In genomic region chr2:30095402-30095801, GRCh38 we compare ENCODE assay signal across 20 cellular contexts. TPM values are rescaled to one million over a fixed set of nuclear protein-coding genes. Genes with fewer than 3 reads are reported as not detected.
DNase-seq lines count a peak whose midpoint lies in the region; ATAC-seq and FAIRE-seq lines count a peak whose summit lies in the region.
"Had no signal": no experiment of that assay in that cellular context is flagged by ENCODE, and none has a peak within 500 bp of the region (broad histone marks: within the 10 kb centered on the region; RNA-seq: fewer than 3 reads in every experiment).

No MANE protein-coding gene starts in this region.

- no peak for ATAC-seq in HG03280 (IDR thresholded peaks at IDR 0.05; ENCODE audit: unreplicated experiment)
- ATAC-seq: HCT116 had no signal

- DNase-seq in A172 (ENCODE audit: low spot score) (peak; percentile 55), EH (ENCODE audit: low read depth) (peak; percentile 37), M059J (ENCODE audit: low read depth) (peak; percentile 73), foreskin melanocyte (peak; percentile 28), GM19239 (ENCODE audit: insufficient read length, low spot score) (no peak), kidney glomerular epithelial cell (lab: John Stamatoyannopoulos, UW) (no peak)
- DNase-seq: 8988T; AML-193; Caco-2; CD4-positive, alpha-beta T cell; GOT3; H7; HFFc6; KBM-7 had no signal

- FAIRE-seq in GM19239 (lab: Jason Lieb, UNC): no peak
- FAIRE-seq: D721Med, GM12891, GM18507, HTR-8/SVneo had no signal

RNA-seq across cellular contexts. Expression of gene YPEL5, which starts 51.4 kb away (rescaled TPM):
- 91.4 and 112 TPM in 2 replicates for total RNA-seq in A172 (2014; rRNA removed; shearing (Covaris generic))
- 92.2 and 129 TPM in 2 replicates for total RNA-seq in M059J (2014; rRNA removed; shearing (Covaris generic))

Comparison
In these comparisons a context has a peak if more than half of its experiments do, and no peak if none do; other contexts are left out.
1. DNase-seq: peak in A172 (single experiment), EH (single experiment), M059J (single experiment) and foreskin melanocyte (single experiment); none in GM19239 (single experiment) and kidney glomerular epithelial cell (single experiment).